In the genomic region with DNA sequence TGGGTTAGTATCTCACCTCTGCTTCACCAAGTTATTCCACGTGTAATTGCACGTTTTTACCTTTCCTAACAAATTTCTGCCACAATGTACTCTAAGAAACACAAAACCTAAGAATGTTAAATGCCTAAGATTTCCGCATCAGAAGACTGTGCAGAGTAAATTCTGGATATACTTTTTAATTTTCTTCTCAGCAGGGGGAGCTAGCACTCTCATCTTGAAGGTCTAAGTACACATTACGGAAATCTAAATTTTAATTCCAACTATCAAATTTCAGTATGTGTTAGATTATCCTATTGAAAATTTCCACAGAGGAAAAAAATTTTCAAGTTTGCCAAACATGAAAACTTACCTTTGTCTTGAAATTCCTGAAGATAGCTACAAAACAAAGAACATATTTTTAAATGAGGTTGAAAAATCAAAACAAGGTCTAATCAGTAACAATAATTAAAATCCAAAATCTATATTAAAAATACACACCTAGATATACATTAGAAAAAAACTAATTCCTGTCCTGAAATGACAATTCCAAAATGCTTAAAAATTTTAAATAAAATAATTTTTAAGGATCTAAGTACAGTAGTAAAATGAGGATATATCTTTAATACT, we compare ENCODE assay signal across 9 cellular contexts. TPM values are rescaled to one million over a fixed set of nuclear protein-coding genes. Genes with fewer than 3 reads are reported as not detected.
A peak's percentile ranks its signal among the peaks of the same experiment; 100 is the strongest.
DNase-seq lines count a peak whose midpoint lies in the region; ATAC-seq, FAIRE-seq and TF ChIP-seq lines count a peak whose summit lies in the region.
"Had no signal": no experiment of that assay in that cellular context is flagged by ENCODE, and none has a peak within 500 bp of the region (broad histone marks: within the 10 kb centered on the region; RNA-seq: fewer than 3 reads in every experiment).

No MANE protein-coding gene starts in this region.

- RAD21 ChIA-PET in GM12878 (lab: Charles Lee; ENCODE audit: unreplicated experiment): interaction anchor here (1.5 to 2.2 kb wide), 5 partner anchors 10 to 307 kb away, joined by 3 to 14 read pairs (median 4); partner anchors contain the start of gene SKAP2

- in situ Hi-C loops in GM12878 (cut with MboI): no loop called here

- no peak for FAIRE-seq in GM12878 (lab: Jason Lieb, UNC)

- H3K4me1 ChIP-seq in GM12878 (ENCODE audit: control insufficient read depth, insufficient read depth, low read length) (0 out of 2 replicates have a peak, but pooled peaks cover 5% of the 10 kb centered on the region), left lung (peaks cover 4 to 43% of the 10 kb centered on the region in 2 donors)

- H2AFZ ChIP-seq in GM12878 (ENCODE audit: control insufficient read depth, low read depth, low read length): no peak overlapping the region

- H3K27me3 Mint-ChIP-seq in stimulated activated naive CD8-positive, alpha-beta T cell treated with anti-CD3 and anti-CD28 coated beads, Interleukin-15, amount 100 ng/mL, for 72 hours: peaks cover 26% of the 10 kb centered on the region

- H3K9ac ChIP-seq in GM12878 (ENCODE audit: control insufficient read depth, insufficient read depth, low read length): no peak overlapping the region

- H3K27me3 ChIP-seq in GM12878 (replicated peaks in 1 of 2; ENCODE audit: control insufficient read depth in 2 of 2, insufficient read depth in 2 of 2, low read length in 1 of 2) (no peaks in the 10 kb centered on the region), left lung (peaks cover 0 to 16% of the 10 kb centered on the region in 2 donors), H7 (ENCODE audit: control insufficient read depth, insufficient read depth, low read length) (peaks cover 39% of the 10 kb centered on the region)

- POLR2A ChIA-PET in GM12878 (lab: Charles Lee): no interaction called here

- H3K4me2 ChIP-seq in GM12878 (ENCODE audit: control insufficient read depth, insufficient read depth): no peak overlapping the region

- H3K27ac ChIP-seq in GM12878 (ENCODE audit: control insufficient read depth, insufficient read depth) (no peak overlapping the region), left lung (peak overlapping the region in 1 of 2 donors; percentile 30)

- TF ChIP-seq POLR2A in GM12878 (IDR thresholded peaks at IDR 0.05; ENCODE audit: low read depth, low read length): no peak

- SMC1A ChIA-PET in GM12878 (lab: Charles Lee; ENCODE audit: uncharacterized antibody, unreplicated experiment): interaction anchor here (0.5 to 2.8 kb wide), 9 partner anchors 10 to 307 kb away, joined by 3 to 17 read pairs (median 5); no protein-coding TSS in a partner anchor

- TF ChIP-seq RAD21 in GM12878 (IDR thresholded peaks at IDR 0.05; ENCODE audit: insufficient read depth, low read depth, low read length): peak; percentile 50

- DNase-seq in GDM1 (lab: John Stamatoyannopoulos, UW): peak; percentile 20
- peak; percentile 6 for DNase-seq in NCI-H146 treated with DMSO at 0.1 percent for 48 hours (lab: John Stamatoyannopoulos, UW; ENCODE audit: unreplicated experiment)
- no peak for DNase-seq in GM12878 (ENCODE audit: low read depth, low spot score)
- no peak for DNase-seq in left lung
- DNase-seq in activated CD4-positive, alpha-beta T cell treated with anti-CD3 and anti-CD28 coated beads for 4 hours: no peak
- no peak for DNase-seq in H7
- DNase-seq in stimulated activated naive CD8-positive, alpha-beta T cell treated with anti-CD3 and anti-CD28 coated beads, Interleukin-15, amount 100 ng/mL, for 72 hours: no peak

- TF ChIP-seq CTCF in GM12878 (IDR thresholded peaks at IDR 0.05 in 2 of 3, conservative IDR thresholded peaks at IDR 0.05 in 1 of 3; ENCODE audit: control insufficient read depth in 2 of 3, extremely low read depth in 1 of 3, insufficient read depth in 1 of 3, low read depth in 3 of 3, low read length in 3 of 3) (peak; percentile 27 to 42 (median 31); a peak in 4 of 6 replicates), left lung (IDR thresholded peaks at IDR 0.05) (no peak)

- peaks cover 2% of the 10 kb centered on the region; the same call in 1 of the 2 replicates for H3K79me2 ChIP-seq in GM12878 (ENCODE audit: control insufficient read depth, insufficient read depth, low read length)

- H3K4me3 ChIP-seq in GM12878: no peak overlapping the region
- no peak overlapping the region for H3K4me3 ChIP-seq in left lung
- H3K4me3 ChIP-seq in H7 (ENCODE audit: insufficient read depth, low read depth, low read length): no peak overlapping the region

- no peaks in the 10 kb centered on the region for H3K9me3 ChIP-seq in GM12878 (replicated peaks; ENCODE audit: control insufficient read depth, insufficient read depth, low read length)
- no peaks in the 10 kb centered on the region for H3K9me3 ChIP-seq in left lung

- H3K27ac Mint-ChIP-seq in stimulated activated naive CD8-positive, alpha-beta T cell treated with anti-CD3 and anti-CD28 coated beads, Interleukin-15, amount 100 ng/mL, for 72 hours: no peak overlapping the region
- H3K27ac Mint-ChIP-seq: T-helper 1 cell treated with Interleukin-12 subunit alpha and Interleukin-12 subunit beta and Interleukin-4 antibody, amounts not matched to agents 30 μg/mL and 1 μg/mL, for 36 hours had no signal

- no peak for TF ChIP-seq EP300 in GM12878 (IDR thresholded peaks at IDR 0.05; ENCODE audit: borderline replicate concordance in 1 of 2, control insufficient read depth in 1 of 2, low read depth in 2 of 2, low read length in 2 of 2)

- intact Hi-C loops in GM12878 (cut with micrococcal nuclease; ENCODE audit: unreplicated experiment) (no loop called here), left lung (cut with DNase I) (no loop called here)

- no peaks in the 10 kb centered on the region for H4K20me1 ChIP-seq in GM12878 (ENCODE audit: control insufficient read depth, insufficient read depth)

- ATAC-seq in GM12878 (no peak), left lung (peak; percentile 59), GM19463 (IDR thresholded peaks at IDR 0.05; ENCODE audit: unreplicated experiment) (no peak)
- no peak for ATAC-seq in stimulated activated naive CD8-positive, alpha-beta T cell treated with anti-CD3 and anti-CD28 coated beads, Interleukin-15, amount 100 ng/mL, for 72 hours

- 44% methylated on average over 4 of the region's 4 CpGs for WGBS in GM12878 (ENCODE audit: insufficient coverage, insufficient replicate concordance, low lambda C conversion rate, missing lambda C conversion rate)

- H3K4me3 Mint-ChIP-seq in stimulated activated naive CD8-positive, alpha-beta T cell treated with anti-CD3 and anti-CD28 coated beads, Interleukin-15, amount 100 ng/mL, for 72 hours: no peak overlapping the region
- H3K4me3 Mint-ChIP-seq: T-helper 1 cell treated with Interleukin-12 subunit alpha and Interleukin-12 subunit beta and Interleukin-4 antibody, amounts not matched to agents 30 μg/mL and 1 μg/mL, for 36 hours had no signal

- CTCF ChIA-PET in GM12878 (lab: Yijun Ruan, JAX): interaction anchor here (0.6 to 9.0 kb wide), 19 partner anchors 13 to 484 kb away, joined by 3 to 49 read pairs (median 4); partner anchors contain the start of gene HOXA3

- H3K36me3 ChIP-seq in GM12878 (ENCODE audit: control insufficient read depth in 2 of 2, insufficient read depth in 2 of 2, low read length in 1 of 2) (no peaks in the 10 kb centered on the region; a peak in 1 of 4 replicates), left lung (no peaks in the 10 kb centered on the region), H7 (replicated peaks; ENCODE audit: control insufficient read depth, insufficient read depth, low read length) (no peaks in the 10 kb centered on the region)

- no peaks in the 10 kb centered on the region for H3K9me3 Mint-ChIP-seq in stimulated activated naive CD8-positive, alpha-beta T cell treated with anti-CD3 and anti-CD28 coated beads, Interleukin-15, amount 100 ng/mL, for 72 hours
- H3K9me3 Mint-ChIP-seq: T-helper 1 cell treated with Interleukin-12 subunit alpha and Interleukin-12 subunit beta and Interleukin-4 antibody, amounts not matched to agents 30 μg/mL and 1 μg/mL, for 36 hours had no signal

- BruUV-seq in GM12878 (replicated peaks; lab: Mats Ljungman, UMichigan): no TSS peak

- H3K4me1 Mint-ChIP-seq in stimulated activated naive CD8-positive, alpha-beta T cell treated with anti-CD3 and anti-CD28 coated beads, Interleukin-15, amount 100 ng/mL, for 72 hours: peaks cover 11% of the 10 kb centered on the region

TF ChIP-seq in GM12878, 131 proteins besides CTCF, POLR2A, EP300 and RAD21:
- TF ChIP-seq SMC3 (IDR thresholded peaks at IDR 0.05; ENCODE audit: borderline replicate concordance, low read length) (peak; percentile 36; the same call in 1 of the 2 replicates), IRF4 (IDR thresholded peaks at IDR 0.05; ENCODE audit: low read depth, low read length) (no peak), RUNX3 (IDR thresholded peaks at IDR 0.05; ENCODE audit: low read length) (no peak)
- TF ChIP-seq, protein P1, sequence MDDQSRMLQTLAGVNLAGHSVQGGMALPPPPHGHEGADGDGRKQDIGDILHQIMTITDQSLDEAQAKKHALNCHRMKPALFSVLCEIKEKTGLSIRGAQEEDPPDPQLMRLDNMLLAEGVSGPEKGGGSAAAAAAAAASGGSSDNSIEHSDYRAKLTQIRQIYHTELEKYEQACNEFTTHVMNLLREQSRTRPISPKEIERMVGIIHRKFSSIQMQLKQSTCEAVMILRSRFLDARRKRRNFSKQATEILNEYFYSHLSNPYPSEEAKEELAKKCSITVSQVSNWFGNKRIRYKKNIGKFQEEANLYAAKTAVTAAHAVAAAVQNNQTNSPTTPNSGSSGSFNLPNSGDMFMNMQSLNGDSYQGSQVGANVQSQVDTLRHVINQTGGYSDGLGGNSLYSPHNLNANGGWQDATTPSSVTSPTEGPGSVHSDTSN (IDR thresholded peaks at IDR 0.05; ENCODE audit: insufficient replicate concordance, low read depth, low read length): no peak

RNA-seq across cellular contexts. Expression of gene SKAP2, which starts 10.5 kb away (rescaled TPM):
- 27.5 and 32.0 TPM in 2 replicates for total RNA-seq in GM12878 (2013; cell fraction: nucleolus; rRNA removed)
- total RNA-seq in GM12878 (2014; rRNA removed): 14.0 and 16.3 TPM in 2 replicates
- total RNA-seq in GM12878 (2014; rRNA removed; fragmentation: Illumina TruSeq; extraction: Trizol): 25.4 and 26.3 TPM in 2 replicates
- 24.7 and 25.5 TPM in 2 replicates for total RNA-seq in GM12878 (2021)
- 9.7 TPM for polyA plus RNA-seq in GM12878 (2011; ENCODE audit: low read depth)
- polyA plus RNA-seq in GM12878 (2011; rRNA removed): 15.8 and 25.0 TPM in 2 replicates
- 7.9 and 8.0 TPM in 2 replicates for polyA plus RNA-seq in GM12878 (2011; cell fraction: cytosol; rRNA removed)
- 5.3 and 7.3 TPM in 2 replicates for polyA plus RNA-seq in GM12878 (2011; cell fraction: nucleus; rRNA removed)
- polyA plus RNA-seq in GM12878 (2012): 16.3 and 18.6 TPM in 2 replicates
- 27.9 and 29.0 TPM in 2 replicates for polyA plus RNA-seq in GM12878 (2014; fragmentation: Illumina TruSeq; extraction: Trizol)
- 10 to 100 TPM; 19.9 to 22.2 TPM for polyA plus RNA-seq in GM12878 (2014; fragmentation: Nextera tagmentation; extraction: Ambion mirVana)
- 10.9 and 12.4 TPM in 2 replicates for polyA plus RNA-seq in GM12878 (2014; rRNA removed)
- polyA plus RNA-seq in GM12878 (2016; fragmentation: Nextera tagmentation; extraction: Ambion mirVana): 10 to 100 TPM; 38.4 to 40.6 TPM
- 9.8 and 10.0 TPM in 2 replicates for polyA minus RNA-seq in GM12878 (2011; rRNA and poly(A)+ RNA removed)
- polyA minus RNA-seq in GM12878 (2011; cell fraction: cytosol; rRNA and poly(A)+ RNA removed): 13.6 and 19.4 TPM in 2 replicates
- polyA minus RNA-seq in GM12878 (2011; cell fraction: nucleus; rRNA and poly(A)+ RNA removed): 16.3 and 38.4 TPM in 2 replicates
- total RNA-seq in left lung: 10 to 100 TPM; 48.9 to 61.0 TPM
- total RNA-seq in H7 (2014; rRNA removed; shearing (Covaris generic)): 2.2 and 3.1 TPM in 2 replicates

Comparison
In these comparisons a context has a peak if more than half of its experiments do, and no peak if none do; other contexts are left out.
1. DNase-seq: peak in GDM1 (single experiment) and NCI-H146 treated with DMSO at 0.1 percent for 48 hours (single experiment); none in GM12878 (single experiment), left lung (0 of 2), activated CD4-positive, alpha-beta T cell treated with anti-CD3 and anti-CD28 coated beads for 4 hours (0 of 2), H7 (single experiment) and stimulated activated naive CD8-positive, alpha-beta T cell treated with anti-CD3 and anti-CD28 coated beads, Interleukin-15, amount 100 ng/mL, for 72 hours (0 of 2).
2. CTCF ChIP-seq: peak in GM12878 (3 of 3); none in left lung (0 of 2).